9 cellular contexts compared by ENCODE assay signal in the genomic region with DNA sequence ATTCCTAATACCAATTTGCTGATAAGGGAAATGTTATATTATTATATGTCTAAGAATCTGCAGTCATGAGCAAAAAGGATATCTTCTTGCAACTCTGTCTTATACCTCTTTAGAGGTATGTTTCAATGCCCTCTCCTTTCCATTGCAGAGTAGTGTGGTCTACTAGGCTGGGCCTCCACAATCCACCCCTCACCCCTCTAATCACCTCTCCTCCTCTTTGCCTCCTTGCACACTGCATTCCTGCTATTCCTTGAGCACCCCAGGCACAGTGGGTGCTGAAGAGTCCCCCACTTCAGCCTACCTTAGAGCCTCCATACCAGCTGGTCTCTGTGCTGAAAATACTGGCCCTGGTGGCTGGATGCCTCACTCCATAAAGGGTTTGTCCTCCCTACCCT. TPM values are rescaled to one million over a fixed set of nuclear protein-coding genes. Genes with fewer than 3 reads are reported as not detected.
DNase-seq lines count a peak whose midpoint lies in the region; ATAC-seq and TF ChIP-seq lines count a peak whose summit lies in the region.
"Had no signal": no experiment of that assay in that cellular context is flagged by ENCODE, and none has a peak within 500 bp of the region (broad histone marks: within the 10 kb centered on the region; RNA-seq: fewer than 3 reads in every experiment).

No MANE protein-coding gene starts in this region.

- no peak for TF ChIP-seq CTCF in left ventricle myocardium inferior (IDR thresholded peaks at IDR 0.05; ENCODE audit: borderline replicate concordance)

- in situ Hi-C loops in G401 (cut with HindIII; ENCODE audit: low sequenced_read_pairs): no loop called here

- H3K4me1 Mint-ChIP-seq in dendritic cell treated with granulocyte-macrophage colony-stimulating factor and Interleukin-4, amounts not matched to agents 40 ng/mL and 50 ng/mL, for 4 days (ENCODE audit: low read depth): peaks cover 45% of the 10 kb centered on the region

- H3K4me1 ChIP-seq in left ventricle myocardium inferior: peaks cover 70% of the 10 kb centered on the region

- peaks cover 42% of the 10 kb centered on the region for H3K27me3 Mint-ChIP-seq in dendritic cell treated with granulocyte-macrophage colony-stimulating factor and Interleukin-4, amounts not matched to agents 40 ng/mL and 50 ng/mL, for 4 days

- H3K27ac Mint-ChIP-seq in dendritic cell treated with granulocyte-macrophage colony-stimulating factor and Interleukin-4, amounts not matched to agents 40 ng/mL and 50 ng/mL, for 4 days: peak overlapping the region; percentile 67

- no peak for DNase-seq in left ventricle myocardium inferior
- no peak for DNase-seq in left cardiac atrium
- no peak for DNase-seq in ecto neural progenitor cell (ENCODE audit: low spot score)
- no peak for DNase-seq in 8988T
- DNase-seq in G401 (ENCODE audit: low spot score): no peak
- DNase-seq in GOT3 (lab: John Stamatoyannopoulos, UW): no peak
- DNase-seq: NCI-H510A treated with DMSO at 0.1 percent for 48 hours had no signal

- ATAC-seq in left cardiac atrium: no peak
- peak; percentile 33 for ATAC-seq in HG03175 (IDR thresholded peaks at IDR 0.05; ENCODE audit: unreplicated experiment)

- H3K4me3 ChIP-seq in left ventricle myocardium inferior: no peak overlapping the region

- H3K27me3 ChIP-seq in left ventricle myocardium inferior (ENCODE audit: low read depth): no peaks in the 10 kb centered on the region

- peaks cover 2% of the 10 kb centered on the region for H3K36me3 ChIP-seq in left ventricle myocardium inferior

- peaks cover 30% of the 10 kb centered on the region for H3K36me3 Mint-ChIP-seq in dendritic cell treated with granulocyte-macrophage colony-stimulating factor and Interleukin-4, amounts not matched to agents 40 ng/mL and 50 ng/mL, for 4 days (ENCODE audit: low read depth)

- H3K9me3 ChIP-seq in left ventricle myocardium inferior (replicated peaks): no peaks in the 10 kb centered on the region

- H3K9me3 Mint-ChIP-seq in dendritic cell treated with granulocyte-macrophage colony-stimulating factor and Interleukin-4, amounts not matched to agents 40 ng/mL and 50 ng/mL, for 4 days: peaks cover 12% of the 10 kb centered on the region

- peak overlapping the region; percentile 82 for H3K27ac ChIP-seq in left ventricle myocardium inferior (replicated peaks)

- H3K4me3 Mint-ChIP-seq in dendritic cell treated with granulocyte-macrophage colony-stimulating factor and Interleukin-4, amounts not matched to agents 40 ng/mL and 50 ng/mL, for 4 days: no peak overlapping the region

- intact Hi-C loops in left ventricle myocardium inferior (cut with micrococcal nuclease): no loop called here
- intact Hi-C loops in left cardiac atrium (cut with DNase I): no loop called here
- intact Hi-C loops in dendritic cell treated with granulocyte-macrophage colony-stimulating factor and Interleukin-4, amounts not matched to agents 40 ng/mL and 50 ng/mL, for 4 days (cut with micrococcal nuclease): loop anchor here (2.0 to 5.0 kb wide), 2 partner anchors 14 to 38 kb away; no protein-coding TSS in a partner anchor

RNA-seq across cellular contexts. Expression of gene ARMC2, which starts 26.9 kb away (rescaled TPM):
- total RNA-seq in left ventricle myocardium inferior (14.0 TPM), left cardiac atrium (1 to 10 TPM; 8.0 to 9.2 TPM)
- total RNA-seq in G401 (2014; rRNA removed; shearing (Covaris generic)): 0.54 and 2.5 TPM in 2 replicates
